Comparison of ENCODE assay signal across 26 cellular contexts in the genomic region with DNA sequence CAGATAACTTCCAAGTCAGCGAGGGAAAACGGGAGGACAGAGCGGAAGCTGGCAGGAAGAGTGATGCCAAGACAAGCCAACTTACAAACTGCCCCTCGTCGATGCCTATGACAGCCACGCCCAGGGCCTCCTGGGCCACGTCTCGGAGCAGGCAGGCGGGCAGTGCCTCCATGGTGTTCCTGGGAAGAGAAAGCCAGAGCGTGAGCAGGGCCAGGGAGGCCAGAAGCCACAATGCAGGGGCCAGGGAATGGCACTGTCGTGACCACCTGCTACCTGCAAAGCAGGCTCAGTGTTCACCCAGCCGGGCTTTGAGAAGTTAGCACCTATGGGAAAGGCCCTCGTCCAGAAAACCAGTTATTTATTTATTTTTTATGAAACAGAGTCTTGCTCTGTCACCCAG. TPM values are rescaled to one million over a fixed set of nuclear protein-coding genes. Genes with fewer than 3 reads are reported as not detected.
"Had no signal": no experiment of that assay in that cellular context is flagged by ENCODE, and none has a peak within 500 bp of the region (broad histone marks: within the 10 kb centered on the region; RNA-seq: fewer than 3 reads in every experiment).

No MANE protein-coding gene starts in this region.

- H3K27me3 ChIP-seq: brain microvascular endothelial cell, cardiac muscle cell had no signal

- DNase-seq: activated CD4-positive, alpha-beta memory T cell treated with anti-CD3 and anti-CD28 coated beads, Interleukin-2, amount 10 ng/mL, durations not matched to agents 7 days and 5 days; activated CD4-positive, alpha-beta T cell treated with anti-CD3 and anti-CD28 coated beads for 36 hours; activated CD4-positive, alpha-beta T cell treated with anti-CD3 and anti-CD28 coated beads, Interleukin-2, amount 50 U/mL, for 1 hour; activated naive CD8-positive, alpha-beta T cell treated with anti-CD3 and anti-CD28 coated beads, Interleukin-2, amount 50 U/mL, for 24 hours; activated T-cell treated with anti-CD3 and anti-CD28 coated beads for 4 hours; amniotic stem cell; brain microvascular endothelial cell; Kasumi-1; NCI-H1048; NCI-H146; NCI-H187 treated with DMSO at 0.1 percent for 48 hours; NCI-H2081 treated with DMSO at 0.1 percent for 48 hours; NCI-H226; NCI-H526 treated with DMSO at 0.1 percent for 48 hours; NCI-H82; T-helper 1 cell; WERI-Rb-1 had no signal

- H3K36me3 ChIP-seq: brain microvascular endothelial cell, cardiac muscle cell had no signal

- H3K27ac ChIP-seq: brain microvascular endothelial cell, cardiac muscle cell, SK-N-MC, WERI-Rb-1 had no signal

- ATAC-seq: activated CD4-positive, alpha-beta T cell treated with anti-CD3 and anti-CD28 coated beads for 36 hours; activated naive CD4-positive, alpha-beta T cell treated with anti-CD3 and anti-CD28 coated beads, Interleukin-2, amount 50 U/mL, for 72 hours; activated naive CD8-positive, alpha-beta T cell treated with anti-CD3 and anti-CD28 coated beads, Interleukin-2, amount 50 U/mL, for 24 hours; Right ventricle myocardium inferior had no signal

- FAIRE-seq: astrocyte had no signal

- H3K4me3 ChIP-seq: cardiac muscle cell, SK-N-MC had no signal

RNA-seq across cellular contexts. Expression of gene C17orf99, which starts 36.3 kb away (rescaled TPM):
- total RNA-seq: activated CD4-positive, alpha-beta memory T cell treated with anti-CD3 and anti-CD28 coated beads, Interleukin-2, amount 10 ng/mL, durations not matched to agents 7 days and 5 days; activated CD4-positive, alpha-beta T cell treated with anti-CD3 and anti-CD28 coated beads for 36 hours; activated CD8-positive, alpha-beta memory T cell treated with anti-CD3 and anti-CD28 coated beads for 36 hours; activated naive CD4-positive, alpha-beta T cell treated with anti-CD3 and anti-CD28 coated beads, Interleukin-2, amount 50 U/mL, for 72 hours; astrocyte; cardiac muscle cell; NCI-H460; Right ventricle myocardium inferior; RPMI7951; T-helper 2 cell treated with Interferon-gamma antibody and Interleukin-4, amounts not matched to agents 100 ng/mL and 5 ng/mL, for 36 hours had no signal
- polyA plus RNA-seq: cardiac muscle cell had no signal
